In genomic region chr18:57273194-57273593, GRCh38 we compare ENCODE assay signal across 26 cellular contexts.
DNase-seq lines count a peak whose midpoint lies in the region; ATAC-seq, FAIRE-seq and TF ChIP-seq lines count a peak whose summit lies in the region.
"Had no signal": no experiment of that assay in that cellular context is flagged by ENCODE, and none has a peak within 500 bp of the region (broad histone marks: within the 10 kb centered on the region; RNA-seq: fewer than 3 reads in every experiment).

No MANE protein-coding gene starts in this region.

- ATAC-seq in right lobe of liver (peak in 3 of 4 donors; percentile 15 to 44 (median 23)), HG03432 (IDR thresholded peaks at IDR 0.05; ENCODE audit: unreplicated experiment) (no peak)
- ATAC-seq: Panc1 had no signal

- peak; percentile 86 for DNase-seq in LNCaP clone FGC (ENCODE audit: low read depth)
- DNase-seq in right lobe of liver: no peak
- peak; percentile 12 for DNase-seq in prostate gland (ENCODE audit: low spot score)
- DNase-seq in dedifferentiated amniotic fluid mesenchymal stem cell (ENCODE audit: extremely low spot score): no peak
- no peak for DNase-seq in H54 (ENCODE audit: insufficient read length, low spot score)
- no peak for DNase-seq in posterior vena cava (ENCODE audit: low spot score)
- DNase-seq: 8988T; AML-193; C1 segment of cervical spinal cord; CD8-positive, alpha-beta memory T cell; EL; GF-D8; HFFc6; MV-4-11; NCI-H1105 treated with DMSO at 0.1 percent for 48 hours; NCI-H2029 treated with DMSO at 0.1 percent for 48 hours; NCI-H226; NCI-H510A treated with DMSO at 0.1 percent for 48 hours; NCI-H748 treated with DMSO at 0.1 percent for 48 hours; SIG-M5; SK-N-SH had no signal

- WGBS in right lobe of liver (ENCODE audit: insufficient coverage, low coverage, low lambda C conversion rate, missing lambda C conversion rate): 36% methylated on average over 3 of the region's 3 CpGs
- WGBS in prostate gland: 27% methylated on average over 3 of the region's 3 CpGs

- intact Hi-C loops in right lobe of liver (cut with DNase I) (no loop called here), prostate gland (cut with DNase I) (no loop called here), posterior vena cava (cut with DNase I) (loop anchor here in 1 of 2 donors (10.0 kb wide), 1 partner anchor 762 kb away; no protein-coding TSS in a partner anchor)

- no peak for TF ChIP-seq CTCF in 22Rv1 (IDR thresholded peaks at IDR 0.05)
- no peak for TF ChIP-seq CTCF in LNCaP clone FGC (IDR thresholded peaks at IDR 0.05; ENCODE audit: control insufficient read depth, extremely low read depth, insufficient read depth)
- TF ChIP-seq CTCF in right lobe of liver (IDR thresholded peaks at IDR 0.05): no peak
- no peak for TF ChIP-seq CTCF in prostate gland (IDR thresholded peaks at IDR 0.05)

- no peaks in the 10 kb centered on the region for H3K36me3 ChIP-seq in right lobe of liver
- no peaks in the 10 kb centered on the region for H3K36me3 ChIP-seq in prostate gland

- TF ChIP-seq POLR2A in right lobe of liver (IDR thresholded peaks at IDR 0.05) (no peak), prostate gland (IDR thresholded peaks at IDR 0.05) (no peak), H54 (IDR thresholded peaks at IDR 0.05; ENCODE audit: low read depth, low read length) (no peak)

- peak overlapping the region; percentile 71 for H3K27ac ChIP-seq in 22Rv1
- H3K27ac ChIP-seq in right lobe of liver: peak overlapping the region in 1 of 3 donors; percentile 13
- H3K27ac ChIP-seq in prostate gland: no peak overlapping the region
- H3K27ac ChIP-seq: HL-60 had no signal

- H3K4me3 ChIP-seq in LNCaP clone FGC (ENCODE audit: low read depth, low read length) (no peak overlapping the region), right lobe of liver (no peak overlapping the region), prostate gland (no peak overlapping the region)

- H3K4me1 ChIP-seq in right lobe of liver (no peaks in the 10 kb centered on the region), prostate gland (replicated peaks) (no peaks in the 10 kb centered on the region)

- H3K9me3 ChIP-seq in right lobe of liver (no peaks in the 10 kb centered on the region), prostate gland (no peaks in the 10 kb centered on the region)
- H3K9me3 ChIP-seq: SK-N-SH had no signal

- no peak for FAIRE-seq in H54 (lab: Jason Lieb, UNC)
- FAIRE-seq: GM19239 had no signal

- H3K27me3 ChIP-seq in right lobe of liver (no peaks in the 10 kb centered on the region), prostate gland (replicated peaks; ENCODE audit: insufficient read depth) (no peaks in the 10 kb centered on the region)

Comparison
In these comparisons a context has a peak if more than half of its experiments do, and no peak if none do; other contexts are left out.
1. DNase-seq: peak in LNCaP clone FGC (single experiment) and prostate gland (single experiment); none in right lobe of liver (0 of 3), dedifferentiated amniotic fluid mesenchymal stem cell (single experiment), H54 (single experiment) and posterior vena cava (single experiment).